10 cellular contexts compared by ENCODE assay signal in the genomic region with DNA sequence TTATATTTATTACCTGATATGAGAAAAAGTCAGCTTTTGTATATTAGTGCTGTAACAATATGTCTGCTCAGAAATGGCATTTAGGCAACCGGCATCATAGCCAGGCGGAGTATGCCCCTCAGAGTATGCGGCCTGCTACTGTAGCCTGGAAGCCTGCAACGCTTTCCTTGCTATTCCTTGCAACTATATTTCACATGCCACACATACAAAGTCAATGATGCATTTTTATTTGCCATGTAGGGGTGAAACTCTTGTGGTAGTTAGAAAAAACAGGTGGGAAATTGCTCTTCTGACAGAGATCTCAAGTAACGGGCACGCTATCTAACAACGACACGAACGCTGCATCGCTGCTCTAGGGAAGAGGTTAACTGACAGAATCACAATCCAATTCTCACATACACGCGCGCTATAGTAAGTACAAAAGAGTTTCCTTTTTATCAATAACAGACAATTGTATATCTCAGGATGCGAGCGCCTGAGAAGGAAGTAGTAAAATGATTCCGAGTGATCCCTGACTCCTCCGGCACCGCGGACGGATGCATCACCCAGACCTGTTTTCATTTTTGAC. TPM values are rescaled to one million over a fixed set of nuclear protein-coding genes. Genes with fewer than 3 reads are reported as not detected.
DNase-seq lines count a peak whose midpoint lies in the region.
"Had no signal": no experiment of that assay in that cellular context is flagged by ENCODE, and none has a peak within 500 bp of the region (broad histone marks: within the 10 kb centered on the region; RNA-seq: fewer than 3 reads in every experiment).

No MANE protein-coding gene starts in this region.

- no peak for DNase-seq in activated T-cell treated with anti-CD3 and anti-CD28 coated beads, Interleukin-2, amount 50 U/mL, for 24 hours
- DNase-seq in activated T-cell treated with anti-CD3 and anti-CD28 coated beads for 4 hours (no peak), superior temporal gyrus (ENCODE audit: extremely low spot score) (no peak), NCI-H2196 (lab: John Stamatoyannopoulos, UW; ENCODE audit: unreplicated experiment) (no peak), UCSD-AML1 (lab: John Stamatoyannopoulos, UW; ENCODE audit: unreplicated experiment) (no peak)
- DNase-seq in activated T-helper 1 cell treated with anti-CD3 and anti-CD28 coated beads, Interleukin-12 subunit alpha, Interleukin-12 subunit beta, Interleukin-2, Interleukin-4 antibody, amounts not matched to agents 30 ng/mL and 10 ng/mL and 1 ng/mL, durations not matched to agents 14 hours and 24 hours and 36 hours (ENCODE audit: low spot score): no peak
- DNase-seq: NK-92 treated with Interleukin-12 subunit alpha and Interleukin-12 subunit beta, amount 100 ng/mL, for 24 hours had no signal

- H3K27ac ChIP-seq in subcutaneous abdominal adipose tissue (ENCODE audit: low read depth, low read length): peak overlapping the region; percentile 96

- H3K4me1 Mint-ChIP-seq in activated T-cell treated with anti-CD3 and anti-CD28 coated beads, Interleukin-2, amount 50 U/mL, for 24 hours (ENCODE audit: low read depth): peaks cover 18% of the 10 kb centered on the region
- peaks cover 20% of the 10 kb centered on the region for H3K4me1 Mint-ChIP-seq in activated T-helper 1 cell treated with anti-CD3 and anti-CD28 coated beads, Interleukin-12 subunit alpha, Interleukin-12 subunit beta, Interleukin-2, Interleukin-4 antibody, amounts not matched to agents 30 ng/mL and 10 ng/mL and 1 ng/mL, durations not matched to agents 14 hours and 24 hours and 36 hours (ENCODE audit: low read depth)

- peaks cover 0 to 3% (median 0%) of the 10 kb centered on the region in 5 donors for H3K36me3 ChIP-seq in subcutaneous abdominal adipose tissue (ENCODE audit: control insufficient read depth in 5 of 5, insufficient read depth in 5 of 5, low read length in 5 of 5)

- peaks cover 84% of the 10 kb centered on the region for H3K27me3 Mint-ChIP-seq in activated T-cell treated with anti-CD3 and anti-CD28 coated beads, Interleukin-2, amount 50 U/mL, for 24 hours
- peaks cover 71% of the 10 kb centered on the region for H3K27me3 Mint-ChIP-seq in activated T-helper 1 cell treated with anti-CD3 and anti-CD28 coated beads, Interleukin-12 subunit alpha, Interleukin-12 subunit beta, Interleukin-2, Interleukin-4 antibody, amounts not matched to agents 30 ng/mL and 10 ng/mL and 1 ng/mL, durations not matched to agents 14 hours and 24 hours and 36 hours (ENCODE audit: insufficient read depth)

- H3K9me3 ChIP-seq in iPS-18c (ENCODE audit: control insufficient read depth, insufficient read depth, low read length): peaks cover 4% of the 10 kb centered on the region
- no peaks in the 10 kb centered on the region for H3K9me3 ChIP-seq in subcutaneous abdominal adipose tissue (ENCODE audit: control insufficient read depth in 5 of 5, low read length in 5 of 5)

- peak overlapping the region in 3 of 5 donors; percentile 3 to 78 (median 28) for H3K9ac ChIP-seq in subcutaneous abdominal adipose tissue (ENCODE audit: low read length in 5 of 5)

- H3K27ac Mint-ChIP-seq in activated T-cell treated with anti-CD3 and anti-CD28 coated beads, Interleukin-2, amount 50 U/mL, for 24 hours: peak overlapping the region; percentile 13
- peak overlapping the region; percentile 61 for H3K27ac Mint-ChIP-seq in activated T-helper 1 cell treated with anti-CD3 and anti-CD28 coated beads, Interleukin-12 subunit alpha, Interleukin-12 subunit beta, Interleukin-2, Interleukin-4 antibody, amounts not matched to agents 30 ng/mL and 10 ng/mL and 1 ng/mL, durations not matched to agents 14 hours and 24 hours and 36 hours

- H3K36me3 Mint-ChIP-seq in activated T-cell treated with anti-CD3 and anti-CD28 coated beads, Interleukin-2, amount 50 U/mL, for 24 hours (ENCODE audit: low read depth): no peaks in the 10 kb centered on the region
- peaks cover 2% of the 10 kb centered on the region for H3K36me3 Mint-ChIP-seq in activated T-helper 1 cell treated with anti-CD3 and anti-CD28 coated beads, Interleukin-12 subunit alpha, Interleukin-12 subunit beta, Interleukin-2, Interleukin-4 antibody, amounts not matched to agents 30 ng/mL and 10 ng/mL and 1 ng/mL, durations not matched to agents 14 hours and 24 hours and 36 hours (ENCODE audit: low read depth)

- H3K27me3 ChIP-seq in subcutaneous abdominal adipose tissue (ENCODE audit: control insufficient read depth in 5 of 5, insufficient read depth in 4 of 5, low read length in 5 of 5): peaks cover 0 to 5% (median 0%) of the 10 kb centered on the region in 5 donors

- H3K4me3 Mint-ChIP-seq in activated T-cell treated with anti-CD3 and anti-CD28 coated beads, Interleukin-2, amount 50 U/mL, for 24 hours: peak overlapping the region; percentile 30
- peak overlapping the region; percentile 19 for H3K4me3 Mint-ChIP-seq in activated T-helper 1 cell treated with anti-CD3 and anti-CD28 coated beads, Interleukin-12 subunit alpha, Interleukin-12 subunit beta, Interleukin-2, Interleukin-4 antibody, amounts not matched to agents 30 ng/mL and 10 ng/mL and 1 ng/mL, durations not matched to agents 14 hours and 24 hours and 36 hours

- peak overlapping the region; percentile 42; the same call in 1 of the 2 replicates for H3K4me3 ChIP-seq in iPS-18c (ENCODE audit: insufficient read depth, low read depth, low read length)
- peak overlapping the region; percentile 71 to 90 (median 83) for H3K4me3 ChIP-seq in subcutaneous abdominal adipose tissue (ENCODE audit: low read depth in 1 of 5, low read length in 5 of 5)

- peaks cover 14 to 92% (median 85%) of the 10 kb centered on the region in 5 donors for H3K4me1 ChIP-seq in subcutaneous abdominal adipose tissue (ENCODE audit: control insufficient read depth in 5 of 5, insufficient read depth in 5 of 5, low read length in 5 of 5)

- intact Hi-C loops in activated T-helper 1 cell treated with anti-CD3 and anti-CD28 coated beads, Interleukin-12 subunit alpha, Interleukin-12 subunit beta, Interleukin-2, Interleukin-4 antibody, amounts not matched to agents 30 ng/mL and 10 ng/mL and 1 ng/mL, durations not matched to agents 14 hours and 24 hours and 36 hours (cut with micrococcal nuclease): loop anchor here (5.0 kb wide), 1 partner anchor 926 kb away; no protein-coding TSS in a partner anchor

- H3K9me3 Mint-ChIP-seq in activated T-cell treated with anti-CD3 and anti-CD28 coated beads, Interleukin-2, amount 50 U/mL, for 24 hours: no peaks in the 10 kb centered on the region
- no peaks in the 10 kb centered on the region for H3K9me3 Mint-ChIP-seq in activated T-helper 1 cell treated with anti-CD3 and anti-CD28 coated beads, Interleukin-12 subunit alpha, Interleukin-12 subunit beta, Interleukin-2, Interleukin-4 antibody, amounts not matched to agents 30 ng/mL and 10 ng/mL and 1 ng/mL, durations not matched to agents 14 hours and 24 hours and 36 hours

RNA-seq across cellular contexts. Expression of a gene that starts 5.9 kb away (rescaled TPM):
- total RNA-seq in activated T-helper 1 cell treated with anti-CD3 and anti-CD28 coated beads, Interleukin-12 subunit alpha, Interleukin-12 subunit beta, Interleukin-2, Interleukin-4 antibody, amounts not matched to agents 30 ng/mL and 10 ng/mL and 1 ng/mL, durations not matched to agents 14 hours and 24 hours and 36 hours: not detected in 2 replicates
- total RNA-seq: activated CD8-positive, alpha-beta memory T cell treated with anti-CD3 and anti-CD28 coated beads for 36 hours had no signal
